ENCODE assay signal across 8 cellular contexts in genomic region chr3:179347383-179348194, GRCh38. TPM values are rescaled to one million over a fixed set of nuclear protein-coding genes. Genes with fewer than 3 reads are reported as not detected.
DNase-seq lines count a peak whose midpoint lies in the region; ATAC-seq and TF ChIP-seq lines count a peak whose summit lies in the region.

MFN1 (plus strand) TSS chr3:179347709; CDS start chr3:179348852, 1,143 bp downstream.

- TF ChIP-seq POLR2A in suprapubic skin (IDR thresholded peaks at IDR 0.05) = peak in 1 of 2 donors; percentile 17

- H3K27ac ChIP-seq in suprapubic skin = peak within 1 kb of the TSS; percentile 87

- 0% methylated on average over 45 of the region's 60 CpGs for WGBS in suprapubic skin

- H3K4me1 Mint-ChIP-seq in activated naive CD4-positive, alpha-beta T cell treated with anti-CD3 and anti-CD28 coated beads, Interleukin-2, amount 50 U/mL, for 24 hours = peaks cover 32% of the 10 kb centered on the region

- DNase-seq in GM06990 (ENCODE audit: extremely low read depth, insufficient read length) (peak; percentile 87), NCI-H1092 (lab: John Stamatoyannopoulos, UW) (peak; percentile 93), globus pallidus (ENCODE audit: low spot score) (peak; percentile 98), nucleus accumbens (lab: John Stamatoyannopoulos, UW) (peak; percentile 53 to 96 (median 90)), suprapubic skin (ENCODE audit: low spot score in 2 of 2) (peak; percentile 97 to 98)

- peaks cover 10% of the 10 kb centered on the region for H3K36me3 Mint-ChIP-seq in activated naive CD4-positive, alpha-beta T cell treated with anti-CD3 and anti-CD28 coated beads, Interleukin-2, amount 50 U/mL, for 24 hours

- H3K27ac Mint-ChIP-seq in activated naive CD4-positive, alpha-beta T cell treated with anti-CD3 and anti-CD28 coated beads, Interleukin-2, amount 50 U/mL, for 24 hours = peak within 1 kb of the TSS; percentile 96

- no peaks in the 10 kb centered on the region for H3K27me3 ChIP-seq in GM06990 (replicated peaks; ENCODE audit: control insufficient read depth, insufficient read depth, low read length)
- no peaks in the 10 kb centered on the region for H3K27me3 ChIP-seq in suprapubic skin

- H3K4me3 ChIP-seq in GM06990 (replicated peaks; ENCODE audit: low read depth, low read length) = peak within 1 kb of the TSS; percentile 94
- peak within 1 kb of the TSS; percentile 71 for H3K4me3 ChIP-seq in suprapubic skin

- H3K9me3 ChIP-seq in suprapubic skin = no peaks in the 10 kb centered on the region

- no peaks in the 10 kb centered on the region for H3K9me3 Mint-ChIP-seq in activated naive CD4-positive, alpha-beta T cell treated with anti-CD3 and anti-CD28 coated beads, Interleukin-2, amount 50 U/mL, for 24 hours

- ATAC-seq in HG02588 (IDR thresholded peaks at IDR 0.05; ENCODE audit: unreplicated experiment) (peak; percentile 96), SK-N-SH treated with all-trans-retinoic acid at 6 μM for 48 hours (peak; percentile 98)

- H3K36me3 ChIP-seq in GM06990 (ENCODE audit: control insufficient read depth, insufficient read depth, low read length) (peaks cover 3% of the 10 kb centered on the region), suprapubic skin (peaks cover 19% of the 10 kb centered on the region)

- H3K27me3 Mint-ChIP-seq in activated naive CD4-positive, alpha-beta T cell treated with anti-CD3 and anti-CD28 coated beads, Interleukin-2, amount 50 U/mL, for 24 hours = no peaks in the 10 kb centered on the region

- no peak for TF ChIP-seq CTCF in GM06990 (IDR thresholded peaks at IDR 0.05; ENCODE audit: insufficient read depth, low read length, poor library complexity, severe bottlenecking)
- TF ChIP-seq CTCF in suprapubic skin (IDR thresholded peaks at IDR 0.05) = no peak

- no peak for TF ChIP-seq EP300 in suprapubic skin (IDR thresholded peaks at IDR 0.05)

- H3K4me1 ChIP-seq in suprapubic skin = peaks cover 15% of the 10 kb centered on the region

- peak within 1 kb of the TSS; percentile 100 for H3K4me3 Mint-ChIP-seq in activated naive CD4-positive, alpha-beta T cell treated with anti-CD3 and anti-CD28 coated beads, Interleukin-2, amount 50 U/mL, for 24 hours

TF ChIP-seq in SK-N-SH treated with all-trans-retinoic acid at 6 μM for 48 hours, 23 proteins besides CTCF, POLR2A, EP300 and RAD21:
- no peak for TF ChIP-seq ARNTL (CRISPR knock-in tag; IDR thresholded peaks at IDR 0.05; ENCODE audit: borderline replicate concordance, low read depth)

RNA-seq across cellular contexts. Expression of gene MFN1, which starts in this region (rescaled TPM):
- 10 to 100 TPM; 32.7 to 97.0 (median 39.5) TPM for total RNA-seq in suprapubic skin

Comparison
In these comparisons a context has a peak if more than half of its experiments do, and no peak if none do; other contexts are left out.
1. Peak in every context shown above with its lines: DNase-seq, ATAC-seq, H3K4me3 ChIP-seq and H3K27ac ChIP-seq.